Comparison of ENCODE assay signal across 9 cellular contexts in genomic region chr1:156592158-156592909, GRCh38. TPM values are rescaled to one million over a fixed set of nuclear protein-coding genes. Genes with fewer than 3 reads are reported as not detected.
A peak's percentile ranks its signal among the peaks of the same experiment; 100 is the strongest.
DNase-seq lines count a peak whose midpoint lies in the region; ATAC-seq and TF ChIP-seq lines count a peak whose summit lies in the region.
"Had no signal": no experiment of that assay in that cellular context is flagged by ENCODE, and none has a peak within 500 bp of the region (broad histone marks: within the 10 kb centered on the region; RNA-seq: fewer than 3 reads in every experiment).

No MANE protein-coding gene starts in this region.

- TF ChIP-seq POLR2A in Peyer's patch (IDR thresholded peaks at IDR 0.05) = no peak

- no peak overlapping the region for H2BK120ac ChIP-seq in trophoblast cell (ENCODE audit: insufficient read depth, low read length, poor library complexity)

- peak overlapping the region; percentile 30 for H3K4ac ChIP-seq in trophoblast cell (ENCODE audit: low read depth, low read length)

- peak overlapping the region; percentile 90 for H4K12ac ChIP-seq in trophoblast cell (ENCODE audit: low read depth, low read length)

- H3K79me2 ChIP-seq in trophoblast cell (ENCODE audit: control insufficient read depth, insufficient read depth, low read length, poor library complexity) = peaks cover 6% of the 10 kb centered on the region

- H3K4me1 ChIP-seq in Peyer's patch = peaks cover 0 to 4% (median 2%) of the 10 kb centered on the region in 4 donors
- peaks cover 3 to 8% of the 10 kb centered on the region in 2 experiments for H3K4me1 ChIP-seq in trophoblast cell (ENCODE audit: control insufficient read depth in 1 of 2, insufficient read depth in 2 of 2, low read length in 2 of 2)

- H4K91ac ChIP-seq in trophoblast cell (ENCODE audit: low read depth, low read length) = peak overlapping the region; percentile 65

- no CpG with 5 or more reads among the region's 16 CpGs for WGBS in trophoblast cell (ENCODE audit: extremely low coverage, insufficient coverage, insufficient read length)

- peak overlapping the region; percentile 93 for H3K4me2 ChIP-seq in trophoblast cell (ENCODE audit: low read length)

- H2BK5ac ChIP-seq in trophoblast cell (ENCODE audit: low read depth, low read length, poor library complexity) = no peak overlapping the region

- H3K27ac ChIP-seq in Peyer's patch = peak overlapping the region; percentile 83 to 86 (median 84)
- H3K27ac ChIP-seq in trophoblast cell (ENCODE audit: low read depth, low read length) = no peak overlapping the region

- H2AK5ac ChIP-seq in trophoblast cell (ENCODE audit: low read length) = peak overlapping the region; percentile 16

- H3K9ac ChIP-seq in trophoblast cell (ENCODE audit: low read length) = peak overlapping the region; percentile 82

- no peak overlapping the region for H2BK12ac ChIP-seq in trophoblast cell (ENCODE audit: low read length)

- peak overlapping the region; percentile 77 for H3K4me3 ChIP-seq in GM06990 (replicated peaks; ENCODE audit: low read depth, low read length)
- H3K4me3 ChIP-seq in Peyer's patch = peak overlapping the region; percentile 65 to 91 (median 66)
- peak overlapping the region; percentile 79 for H3K4me3 ChIP-seq in trophoblast cell (ENCODE audit: low read depth, low read length)

- peak overlapping the region; percentile 42 for H2AFZ ChIP-seq in trophoblast cell (ENCODE audit: insufficient read depth, low read length, poor library complexity)

- H3K18ac ChIP-seq in trophoblast cell (ENCODE audit: low read length) = peak overlapping the region; percentile 91

- H3K27me3 ChIP-seq in GM06990 (replicated peaks; ENCODE audit: control insufficient read depth, insufficient read depth, low read length) (no peaks in the 10 kb centered on the region), Peyer's patch (no peaks in the 10 kb centered on the region), trophoblast cell (ENCODE audit: insufficient read depth, low read length) (no peaks in the 10 kb centered on the region)

- H3K9me3 ChIP-seq in Peyer's patch (no peaks in the 10 kb centered on the region), trophoblast cell (ENCODE audit: insufficient read depth, low read depth, low read length) (no peaks in the 10 kb centered on the region)

- peak; percentile 2 for ATAC-seq in esophagus mucosa

- DNase-seq in GM06990 (ENCODE audit: extremely low read depth, insufficient read length) (no peak), Peyer's patch (no peak), trophoblast cell (no peak), NCI-H2029 (lab: John Stamatoyannopoulos, UW) (no peak), EL (no peak), RPMI8226 (no peak), middle frontal gyrus (ENCODE audit: extremely low spot score, low spot score) (no peak)

- no peak overlapping the region for H3K23ac ChIP-seq in trophoblast cell (ENCODE audit: low read length)

- peaks cover 6% of the 10 kb centered on the region for H3K79me1 ChIP-seq in trophoblast cell (ENCODE audit: low read length)

- H3K14ac ChIP-seq in trophoblast cell (ENCODE audit: low read length) = peak overlapping the region; percentile 80

- H3K36me3 ChIP-seq in GM06990 (ENCODE audit: control insufficient read depth, insufficient read depth, low read length) = peaks cover 12% of the 10 kb centered on the region
- peaks cover 0 to 33% (median 0%) of the 10 kb centered on the region in 3 donors for H3K36me3 ChIP-seq in Peyer's patch
- peaks cover 29 to 37% of the 10 kb centered on the region in 2 experiments for H3K36me3 ChIP-seq in trophoblast cell (ENCODE audit: control insufficient read depth in 1 of 2, insufficient read depth in 2 of 2, low read length in 2 of 2)

- peak overlapping the region; percentile 89 for H4K8ac ChIP-seq in trophoblast cell (ENCODE audit: low read depth, low read length)

- no peak for TF ChIP-seq CTCF in GM06990 (IDR thresholded peaks at IDR 0.05; ENCODE audit: insufficient read depth, low read length, poor library complexity, severe bottlenecking)
- TF ChIP-seq CTCF in Peyer's patch (IDR thresholded peaks at IDR 0.05) = no peak

RNA-seq across cellular contexts. Expression of gene NAXE, which starts 0.8 kb away (rescaled TPM):
- total RNA-seq in Peyer's patch = 10 to 100 TPM; 38.0 to 96.5 (median 73.1) TPM
- total RNA-seq in esophagus mucosa = 80.4 TPM
- polyA plus RNA-seq in trophoblast cell (2013) = 46.9 and 47.2 TPM in 2 replicates

RNA-seq across cellular contexts. Expression of gene GPATCH4, which starts 8.9 kb away (rescaled TPM):
- total RNA-seq in Peyer's patch (10 to 100 TPM in 2 of 4 donors, 1 to 10 TPM in 2; 6.3 to 38.0 (median 11.3) TPM), esophagus mucosa (20.3 TPM)
- 16.5 and 16.8 TPM in 2 replicates for polyA plus RNA-seq in trophoblast cell (2013)

RNA-seq across cellular contexts. Expression of gene TTC24, which starts 12.8 kb away (rescaled TPM):
- total RNA-seq in Peyer's patch (not detected), esophagus mucosa (not detected)
- not detected in 2 replicates for polyA plus RNA-seq in trophoblast cell (2013)
- total RNA-seq: M059J had no signal

RNA-seq across cellular contexts. Expression of gene IQGAP3, which starts 20.0 kb away (rescaled TPM):
- total RNA-seq in Peyer's patch (10 to 100 TPM in 1 of 4 donors, 1 to 10 TPM in 3; 5.4 to 45.4 (median 8.2) TPM), esophagus mucosa (11.8 TPM)
- polyA plus RNA-seq in trophoblast cell (2013) = 14.7 and 15.2 TPM in 2 replicates

RNA-seq across cellular contexts. Expression of gene HAPLN2, which starts 26.9 kb away (rescaled TPM):
- total RNA-seq in Peyer's patch = 1 to 10 TPM in 3 of 4 donors, not detected in 1; 1.9 to 2.2 (median 2.1) TPM
- total RNA-seq in esophagus mucosa = not detected
- polyA plus RNA-seq in trophoblast cell (2013) = 0.06 TPM in 1 of 2 replicates, not detected in the other
- total RNA-seq: M059J had no signal
